21 cellular contexts compared by ENCODE assay signal in genomic region chr3:41565948-41566347, GRCh38.
"Had no signal": no experiment of that assay in that cellular context is flagged by ENCODE, and none has a peak within 500 bp of the region (broad histone marks: within the 10 kb centered on the region; RNA-seq: fewer than 3 reads in every experiment).

No MANE protein-coding gene starts in this region.

- H3K9me3 ChIP-seq: SK-N-SH had no signal

- H3K27me3 Mint-ChIP-seq: T-cell had no signal

- H3K27ac ChIP-seq: HL-60 had no signal

- H3K4me1 Mint-ChIP-seq: T-cell had no signal

- ATAC-seq: T-cell had no signal

- H3K27ac Mint-ChIP-seq: T-cell had no signal

- DNase-seq: Karpas-422, KG1, MM.1S, NCI-H1092 treated with DMSO at 0.1 percent for 48 hours, NCI-H1436, NCI-H187, NCI-H2029, NCI-H2081 treated with DMSO at 0.1 percent for 48 hours, NCI-H2171, NCI-H446, NCI-H510A, NCI-H524 treated with DMSO at 0.1 percent for 48 hours, NCI-H69, NCI-H774, Right ventricle myocardium superior, RPMI8226, SIG-M5, SK-N-SH, SW 1271, T-cell had no signal

- H3K4me3 Mint-ChIP-seq: T-cell had no signal
